30 cellular contexts compared by ENCODE assay signal in genomic region chr12:92886131-92886530, GRCh38.
"Had no signal": no experiment of that assay in that cellular context is flagged by ENCODE, and none has a peak within 500 bp of the region (broad histone marks: within the 10 kb centered on the region; RNA-seq: fewer than 3 reads in every experiment).

No MANE protein-coding gene starts in this region.

- H3K4me3 Mint-ChIP-seq: activated CD4-positive, alpha-beta memory T cell treated with anti-CD3 and anti-CD28 coated beads for 36 hours; activated CD4-positive, alpha-beta T cell treated with anti-CD3 and anti-CD28 coated beads, Interleukin-2, amount 10 ng/mL, durations not matched to agents 24 days and 14 days; activated naive CD8-positive, alpha-beta T cell; brain; dendritic cell treated with granulocyte-macrophage colony-stimulating factor and Interleukin-4, amounts not matched to agents 40 ng/mL and 50 ng/mL, for 4 days; endodermal cell; naive thymus-derived CD8-positive, alpha-beta T cell; neural crest cell; stimulated activated effector memory CD8-positive, alpha-beta T cell treated with anti-CD3 and anti-CD28 coated beads, Interleukin-12 subunit alpha, Interleukin-12 subunit beta, amount 100 ng/mL, for 72 hours; stimulated activated naive CD8-positive, alpha-beta T cell treated with anti-CD3 and anti-CD28 coated beads, Interleukin-15, amount 100 ng/mL, for 72 hours; T-helper 17 cell had no signal

- H3K4me1 Mint-ChIP-seq: brain, endodermal cell, neural crest cell had no signal

- H3K9me3 Mint-ChIP-seq: activated CD4-positive, alpha-beta memory T cell treated with anti-CD3 and anti-CD28 coated beads for 36 hours; activated T-helper 2 cell treated with anti-CD3 and anti-CD28 coated beads, Interferon-gamma antibody, Interleukin-2, Interleukin-4, amounts not matched to agents 10 μg/mL and 5 μg/mL and 100 μg/mL, durations not matched to agents 14 hours and 24 hours and 36 hours; dendritic cell treated with granulocyte-macrophage colony-stimulating factor and Interleukin-4, amounts not matched to agents 40 ng/mL and 50 ng/mL, for 4 days; endodermal cell; naive thymus-derived CD8-positive, alpha-beta T cell; stimulated activated effector memory CD8-positive, alpha-beta T cell treated with anti-CD3 and anti-CD28 coated beads, Interleukin-12 subunit alpha, Interleukin-12 subunit beta, amount 100 ng/mL, for 72 hours had no signal

- H3K27me3 Mint-ChIP-seq: activated CD4-positive, alpha-beta memory T cell treated with anti-CD3 and anti-CD28 coated beads for 36 hours; activated CD4-positive, alpha-beta T cell treated with anti-CD3 and anti-CD28 coated beads, Interleukin-2, amount 10 ng/mL, durations not matched to agents 24 days and 14 days; activated naive CD8-positive, alpha-beta T cell; dendritic cell treated with granulocyte-macrophage colony-stimulating factor and Interleukin-4, amounts not matched to agents 40 ng/mL and 50 ng/mL, for 4 days; naive thymus-derived CD8-positive, alpha-beta T cell; stimulated activated naive CD8-positive, alpha-beta T cell treated with anti-CD3 and anti-CD28 coated beads, Interleukin-15, amount 100 ng/mL, for 72 hours; T-helper 17 cell had no signal

- H3K36me3 ChIP-seq: prostate gland, sigmoid colon, thyroid gland had no signal

- H3K27ac Mint-ChIP-seq: activated CD4-positive, alpha-beta memory T cell treated with anti-CD3 and anti-CD28 coated beads for 36 hours; activated CD4-positive, alpha-beta T cell treated with anti-CD3 and anti-CD28 coated beads, Interleukin-2, amount 10 ng/mL, durations not matched to agents 24 days and 14 days; activated naive CD8-positive, alpha-beta T cell; activated T-helper 2 cell treated with anti-CD3 and anti-CD28 coated beads, Interferon-gamma antibody, Interleukin-2, Interleukin-4, amounts not matched to agents 10 μg/mL and 5 μg/mL and 100 μg/mL, durations not matched to agents 14 hours and 24 hours and 36 hours; brain; dendritic cell treated with granulocyte-macrophage colony-stimulating factor and Interleukin-4, amounts not matched to agents 40 ng/mL and 50 ng/mL, for 4 days; endodermal cell; stimulated activated effector memory CD8-positive, alpha-beta T cell treated with anti-CD3 and anti-CD28 coated beads, Interleukin-12 subunit alpha, Interleukin-12 subunit beta, amount 100 ng/mL, for 72 hours; T-helper 17 cell had no signal

- ATAC-seq: esophagus mucosa; left cardiac atrium; naive thymus-derived CD8-positive, alpha-beta T cell; pancreas; stimulated activated effector memory CD8-positive, alpha-beta T cell treated with anti-CD3 and anti-CD28 coated beads, Interleukin-12 subunit alpha, Interleukin-12 subunit beta, amount 100 ng/mL, for 72 hours; stimulated activated naive CD8-positive, alpha-beta T cell treated with anti-CD3 and anti-CD28 coated beads, Interleukin-15, amount 100 ng/mL, for 72 hours; T-helper 17 cell had no signal

- DNase-seq: activated CD4-positive, alpha-beta memory T cell treated with anti-CD3 and anti-CD28 coated beads for 36 hours; activated CD4-positive, alpha-beta T cell treated with anti-CD3 and anti-CD28 coated beads, Interleukin-2, amount 10 ng/mL, durations not matched to agents 24 days and 14 days; activated CD4-positive, CD25-positive, alpha-beta regulatory T cell treated with anti-CD3 and anti-CD28 coated beads, Interleukin-2, amount 50 U/mL, for 72 hours; activated CD8-positive, alpha-beta memory T cell treated with anti-CD3 and anti-CD28 coated beads, Interleukin-2, amount 50 U/mL, for 4 hours; activated T-cell treated with anti-CD3 and anti-CD28 coated beads, Interleukin-2, amount 50 U/mL, for 1 hour; caudate nucleus; endodermal cell; foreskin melanocyte; left cardiac atrium; naive thymus-derived CD8-positive, alpha-beta T cell; nucleus accumbens; pancreas; retina; sigmoid colon; small intestine; stimulated activated CD4-positive, alpha-beta T cell treated with anti-CD3 and anti-CD28 coated beads, Interleukin-4, amount 100 ng/mL, for 24 hours; stimulated activated naive CD8-positive, alpha-beta T cell treated with anti-CD3 and anti-CD28 coated beads, Interleukin-15, amount 100 ng/mL, for 72 hours; substantia nigra; T-helper 17 cell; T1000; thyroid gland had no signal

- H3K4me3 ChIP-seq: ascending aorta, pancreas, prostate gland, sigmoid colon, thyroid gland had no signal

- H3K27ac ChIP-seq: ascending aorta, pancreas, prostate gland, sigmoid colon, thyroid gland had no signal

- H3K9me3 ChIP-seq: ascending aorta, pancreas, prostate gland, sigmoid colon, thyroid gland had no signal

- H3K4me1 ChIP-seq: ascending aorta, pancreas, prostate gland, thyroid gland had no signal

- H3K27me3 ChIP-seq: ascending aorta, pancreas, sigmoid colon, thyroid gland had no signal
